Comparison of ENCODE assay signal across 18 cellular contexts in genomic region chr9:14813336-14814020, GRCh38.
DNase-seq lines count a peak whose midpoint lies in the region; ATAC-seq and TF ChIP-seq lines count a peak whose summit lies in the region.
"Had no signal": no experiment of that assay in that cellular context is flagged by ENCODE, and none has a peak within 500 bp of the region (broad histone marks: within the 10 kb centered on the region; RNA-seq: fewer than 3 reads in every experiment).

No MANE protein-coding gene starts in this region.

- H3K27ac ChIP-seq in osteoblast (ENCODE audit: low read depth, low read length) = peak overlapping the region; percentile 19
- H3K27ac ChIP-seq: sigmoid colon had no signal

- H3K27me3 Mint-ChIP-seq in HFFc6 (ENCODE audit: insufficient read depth) = no peaks in the 10 kb centered on the region
- peaks cover 42% of the 10 kb centered on the region for H3K27me3 Mint-ChIP-seq in T-helper 17 cell

- peak overlapping the region; percentile 74 for H3K4me3 Mint-ChIP-seq in HFFc6
- no peak overlapping the region for H3K4me3 Mint-ChIP-seq in T-helper 17 cell

- no peaks in the 10 kb centered on the region for H4K20me1 ChIP-seq in osteoblast (ENCODE audit: insufficient read depth, low read length)

- H3K27ac Mint-ChIP-seq in HFFc6 (peak overlapping the region; percentile 83), T-helper 17 cell (no peak overlapping the region)
- H3K27ac Mint-ChIP-seq: activated T-helper 2 cell treated with anti-CD3 and anti-CD28 coated beads, Interferon-gamma antibody, Interleukin-2, Interleukin-4, amounts not matched to agents 10 μg/mL and 5 μg/mL and 100 μg/mL, durations not matched to agents 14 hours and 24 hours and 36 hours had no signal

- peak overlapping the region; percentile 43 for H3K4me3 ChIP-seq in choroid plexus epithelial cell (ENCODE audit: low read depth, low read length)
- peak overlapping the region; percentile 61 for H3K4me3 ChIP-seq in osteoblast (ENCODE audit: insufficient read depth, low read length)
- H3K4me3 ChIP-seq: adrenal gland, mucosa of descending colon, sigmoid colon had no signal

- no peak for TF ChIP-seq POLR2A in erythroblast (IDR thresholded peaks at IDR 0.05; ENCODE audit: low read length)

- H3K4me2 ChIP-seq in osteoblast (ENCODE audit: insufficient read depth, low read length) = peak overlapping the region; percentile 73

- TF ChIP-seq CTCF in HFFc6 (IDR thresholded peaks at IDR 0.05) (no peak), choroid plexus epithelial cell (conservative IDR thresholded peaks at IDR 0.05; ENCODE audit: low read depth, low read length) (no peak), osteoblast (IDR thresholded peaks at IDR 0.05; ENCODE audit: extremely low read depth, low read depth, low read length) (no peak)

- H3K27me3 ChIP-seq in osteoblast (ENCODE audit: insufficient read depth, low read length) = no peaks in the 10 kb centered on the region
- H3K27me3 ChIP-seq: adrenal gland, sigmoid colon had no signal

- H3K9me3 ChIP-seq in osteoblast (ENCODE audit: low read depth, low read length) = no peaks in the 10 kb centered on the region
- H3K9me3 ChIP-seq in T-helper 17 cell (ENCODE audit: control insufficient read depth, low read length, poor library complexity, severe bottlenecking) = no peaks in the 10 kb centered on the region
- H3K9me3 ChIP-seq: adrenal gland, mucosa of descending colon, sigmoid colon had no signal

- no peaks in the 10 kb centered on the region; the same call in 1 of the 2 replicates for H3K9me3 Mint-ChIP-seq in HFFc6
- H3K9me3 Mint-ChIP-seq: activated T-helper 2 cell treated with anti-CD3 and anti-CD28 coated beads, Interferon-gamma antibody, Interleukin-2, Interleukin-4, amounts not matched to agents 10 μg/mL and 5 μg/mL and 100 μg/mL, durations not matched to agents 14 hours and 24 hours and 36 hours had no signal

- DNase-seq in AG20443 (ENCODE audit: low spot score) (peak; percentile 11), HFFc6 (no peak), choroid plexus epithelial cell (ENCODE audit: low read depth) (peak; percentile 60), osteoblast (ENCODE audit: insufficient read length, low spot score, missing footprints) (no peak), NCI-H146 treated with DMSO at 0.1 percent for 48 hours (lab: John Stamatoyannopoulos, UW; ENCODE audit: unreplicated experiment) (no peak), T-helper 17 cell (no peak), erythroblast (lab: John Stamatoyannopoulos, UW) (no peak), cerebellar cortex (ENCODE audit: low spot score) (no peak)
- DNase-seq: activated CD4-positive, CD25-positive, alpha-beta regulatory T cell treated with anti-CD3 and anti-CD28 coated beads, Interleukin-2, amount 50 U/mL, for 72 hours; adrenal gland; cerebellar nuclear complex; foreskin melanocyte; Kasumi-1; mucosa of descending colon; NCI-H1417 treated with DMSO at 0.1 percent for 48 hours; sigmoid colon; stimulated activated CD4-positive, alpha-beta T cell treated with anti-CD3 and anti-CD28 coated beads, Interleukin-2, amount 100 ng/mL, for 48 hours had no signal

- H3K79me2 ChIP-seq in osteoblast (ENCODE audit: insufficient read depth, low read length) = no peaks in the 10 kb centered on the region

- H3K4me1 Mint-ChIP-seq in HFFc6 (ENCODE audit: low read depth) = peaks cover 27% of the 10 kb centered on the region; the same call in 1 of the 2 replicates
- peaks cover 4% of the 10 kb centered on the region for H3K4me1 Mint-ChIP-seq in T-helper 17 cell

- H3K4me1 ChIP-seq in osteoblast (ENCODE audit: insufficient read depth, low read length) = peaks cover 13% of the 10 kb centered on the region
- H3K4me1 ChIP-seq: adrenal gland, sigmoid colon had no signal

- peak overlapping the region; percentile 83 for H2AFZ ChIP-seq in osteoblast (ENCODE audit: low read length)

- no peak for ATAC-seq in T-helper 17 cell
- ATAC-seq: mucosa of descending colon had no signal

- H3K36me3 ChIP-seq in osteoblast (ENCODE audit: insufficient read depth, low read length) = no peaks in the 10 kb centered on the region

- H3K36me3 Mint-ChIP-seq in HFFc6 (ENCODE audit: low read depth) = no peaks in the 10 kb centered on the region
- H3K36me3 Mint-ChIP-seq in T-helper 17 cell (ENCODE audit: low read depth) = no peaks in the 10 kb centered on the region

Comparison
In these comparisons a context has a peak if more than half of its experiments do, and no peak if none do; other contexts are left out.
1. DNase-seq: peak in AG20443 (single experiment) and choroid plexus epithelial cell (single experiment); none in HFFc6 (single experiment), osteoblast (single experiment), NCI-H146 treated with DMSO at 0.1 percent for 48 hours (single experiment), T-helper 17 cell (0 of 3), erythroblast (0 of 2) and cerebellar cortex (single experiment).